ENCODE assay signal across 1 cellular context in the genomic region with DNA sequence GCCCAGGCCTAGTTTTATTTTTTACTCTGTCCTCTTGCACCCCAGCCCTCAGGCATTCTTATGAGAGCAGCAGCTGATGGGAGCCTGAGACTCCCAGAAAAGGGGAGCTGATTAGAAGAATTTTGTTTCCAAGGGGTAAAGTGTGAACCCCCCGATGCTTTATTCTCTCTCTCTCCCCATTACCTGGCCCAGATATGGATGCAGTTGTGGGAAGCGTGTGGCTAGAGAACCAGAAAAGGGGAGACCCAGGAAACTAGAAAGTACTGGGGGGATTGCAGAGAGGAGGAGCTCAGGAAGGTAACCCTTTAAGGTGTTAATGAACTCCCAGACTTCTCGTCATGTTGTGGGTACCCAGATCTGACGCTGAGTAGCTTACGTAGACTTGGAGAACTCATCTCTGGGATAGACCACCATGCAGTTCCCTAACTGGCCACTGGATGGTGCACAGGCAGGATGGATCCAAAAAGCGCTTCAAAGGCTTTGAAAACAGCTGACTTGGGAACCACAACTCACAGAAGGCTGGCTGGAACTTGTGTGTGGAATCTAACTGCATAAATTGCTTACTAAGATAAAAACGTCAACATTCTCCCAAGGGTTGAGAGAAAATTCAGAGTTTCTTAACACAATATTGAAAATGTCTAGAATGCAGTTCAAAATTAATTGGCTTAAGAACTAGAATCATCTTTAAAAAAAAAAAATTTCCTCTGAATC.
TF ChIP-seq lines count a peak whose summit lies in the region.

No MANE protein-coding gene starts in this region.

TF ChIP-seq in IMR-90, 13 proteins besides CTCF, POLR2A, EP300 and RAD21 (continued from another document):
- TF ChIP-seq, protein P1, sequence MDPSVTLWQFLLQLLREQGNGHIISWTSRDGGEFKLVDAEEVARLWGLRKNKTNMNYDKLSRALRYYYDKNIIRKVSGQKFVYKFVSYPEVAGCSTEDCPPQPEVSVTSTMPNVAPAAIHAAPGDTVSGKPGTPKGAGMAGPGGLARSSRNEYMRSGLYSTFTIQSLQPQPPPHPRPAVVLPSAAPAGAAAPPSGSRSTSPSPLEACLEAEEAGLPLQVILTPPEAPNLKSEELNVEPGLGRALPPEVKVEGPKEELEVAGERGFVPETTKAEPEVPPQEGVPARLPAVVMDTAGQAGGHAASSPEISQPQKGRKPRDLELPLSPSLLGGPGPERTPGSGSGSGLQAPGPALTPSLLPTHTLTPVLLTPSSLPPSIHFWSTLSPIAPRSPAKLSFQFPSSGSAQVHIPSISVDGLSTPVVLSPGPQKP (IDR thresholded peaks at IDR 0.05; ENCODE audit: borderline replicate concordance, low read depth, low read length): no peak
- TF ChIP-seq BHLHE40 (IDR thresholded peaks at IDR 0.05; ENCODE audit: low read depth, low read length) (no peak), MXI1 (IDR thresholded peaks at IDR 0.05; ENCODE audit: borderline replicate concordance, low read depth, low read length) (no peak), CHD1 (IDR thresholded peaks at IDR 0.05; ENCODE audit: low read depth, low read length) (no peak)
TF ChIP-seq in IMR-90: peak in this region for 3.
